In the genomic region with DNA sequence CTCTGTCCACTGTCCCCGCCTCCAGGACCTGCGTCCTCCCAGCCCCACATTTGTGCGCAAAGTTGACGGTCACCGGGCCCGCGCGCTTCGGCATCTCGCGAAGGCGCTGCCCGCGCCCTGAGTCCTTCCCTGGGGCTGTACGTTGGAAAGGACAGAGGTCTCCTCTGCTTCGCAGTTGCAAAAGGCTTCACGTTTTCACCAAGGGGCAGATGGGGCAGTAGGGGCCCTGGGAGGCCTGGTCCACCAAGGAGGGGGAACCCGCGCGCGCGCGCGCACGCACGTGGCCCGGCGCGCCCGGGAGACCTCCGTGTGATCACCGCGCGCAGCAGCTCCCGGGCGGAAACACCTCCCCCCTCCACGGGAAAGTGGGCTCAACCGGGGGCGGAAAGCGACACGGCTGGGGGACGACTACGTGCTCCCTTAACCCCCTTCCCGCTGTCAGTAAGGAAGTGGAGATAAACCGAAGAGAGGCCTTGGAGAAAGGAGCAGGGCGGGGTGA, we compare ENCODE assay signal across 1 cellular context.
TF ChIP-seq lines count a peak whose summit lies in the region.

No MANE protein-coding gene starts in this region.

TF ChIP-seq in K562, 482 proteins besides CTCF, POLR2A, EP300 and RAD21 (continued from another document):
- TF ChIP-seq ZBTB33 (CRISPR knock-in tag; IDR thresholded peaks at IDR 0.05) = peak; percentile 11
- peak; percentile 1 for TF ChIP-seq PCBP1 (IDR thresholded peaks at IDR 0.05; ENCODE audit: low read depth, low read length, poor library complexity, severe bottlenecking)
- no peak for TF ChIP-seq SP2 (IDR thresholded peaks at IDR 0.05; ENCODE audit: extremely low read depth, low read depth, low read length, poor library complexity, severe bottlenecking)
TF ChIP-seq in K562: peak in this region for 2.
